Comparison of ENCODE assay signal across 35 cellular contexts in the genomic region with DNA sequence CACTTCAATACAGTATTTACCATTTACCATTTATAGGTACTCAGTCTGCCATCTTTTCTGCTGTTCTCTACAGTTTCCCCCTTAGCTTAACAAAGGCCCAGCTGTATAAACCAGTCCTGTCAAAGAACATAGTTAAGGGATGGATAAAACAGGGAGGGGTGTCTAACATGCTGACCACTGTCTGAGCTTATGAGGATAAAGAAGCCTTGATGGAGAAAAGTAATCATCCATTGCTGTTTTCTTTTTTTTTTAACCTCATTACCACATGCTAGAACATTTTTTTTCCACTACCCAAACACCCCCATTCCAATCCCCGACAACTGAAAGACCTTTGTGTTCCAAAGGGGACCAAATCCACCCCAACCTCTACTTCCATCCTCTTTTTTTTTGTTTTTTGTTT. TPM values are rescaled to one million over a fixed set of nuclear protein-coding genes. Genes with fewer than 3 reads are reported as not detected.
"Had no signal": no experiment of that assay in that cellular context is flagged by ENCODE, and none has a peak within 500 bp of the region (broad histone marks: within the 10 kb centered on the region; RNA-seq: fewer than 3 reads in every experiment).

No MANE protein-coding gene starts in this region.

- H3K4me3 Mint-ChIP-seq: activated CD4-positive, alpha-beta memory T cell treated with anti-CD3 and anti-CD28 coated beads, Interleukin-2, amount 10 ng/mL, durations not matched to agents 7 days and 5 days; activated CD8-positive, alpha-beta memory T cell treated with anti-CD3 and anti-CD28 coated beads, Interleukin-2, amount 10 ng/mL, durations not matched to agents 7 days and 5 days; activated naive CD8-positive, alpha-beta T cell treated with anti-CD3 and anti-CD28 coated beads for 36 hours; activated T-cell treated with anti-CD3 and anti-CD28 coated beads, Interleukin-2, amount 50 U/mL, for 72 hours; activated T-helper 17 cell treated with anti-CD3 and anti-CD28 coated beads, Interleukin-2, amount 50 U/mL, for 72 hours; IgD-negative memory B cell had no signal

- H3K4me2 ChIP-seq: PC-9 had no signal

- H3K4me1 Mint-ChIP-seq: activated CD4-positive, alpha-beta memory T cell treated with anti-CD3 and anti-CD28 coated beads, Interleukin-2, amount 10 ng/mL, durations not matched to agents 7 days and 5 days; activated CD8-positive, alpha-beta memory T cell treated with anti-CD3 and anti-CD28 coated beads, Interleukin-2, amount 10 ng/mL, durations not matched to agents 7 days and 5 days; activated naive CD8-positive, alpha-beta T cell treated with anti-CD3 and anti-CD28 coated beads for 36 hours; activated T-helper 17 cell treated with anti-CD3 and anti-CD28 coated beads, Interleukin-2, amount 50 U/mL, for 72 hours had no signal

- DNase-seq: activated CD4-positive, alpha-beta memory T cell treated with anti-CD3 and anti-CD28 coated beads, Interleukin-2, amount 10 ng/mL, durations not matched to agents 7 days and 5 days; activated CD4-positive, alpha-beta T cell treated with anti-CD3 and anti-CD28 coated beads for 1 hour; activated CD4-positive, alpha-beta T cell treated with anti-CD3 and anti-CD28 coated beads for 48 hours; activated CD4-positive, CD25-positive, alpha-beta regulatory T cell; activated CD8-positive, alpha-beta memory T cell treated with anti-CD3 and anti-CD28 coated beads for 24 hours; activated CD8-positive, alpha-beta memory T cell treated with anti-CD3 and anti-CD28 coated beads, Interleukin-2, amount 10 ng/mL, durations not matched to agents 7 days and 5 days; activated CD8-positive, alpha-beta memory T cell treated with anti-CD3 and anti-CD28 coated beads, Interleukin-2, amount 50 U/mL, for 48 hours; activated effector memory CD4-positive, alpha-beta T cell treated with anti-CD3 and anti-CD28 coated beads, Interleukin-2, amount 50 U/mL, for 16 hours; activated naive CD4-positive, alpha-beta T cell; activated naive CD4-positive, alpha-beta T cell treated with anti-CD3 and anti-CD28 coated beads, Interleukin-2, amount 50 U/mL, for 16 hours; activated naive CD8-positive, alpha-beta T cell treated with anti-CD3 and anti-CD28 coated beads for 36 hours; activated T-cell treated with anti-CD3 and anti-CD28 coated beads, Interleukin-2, amount 50 U/mL, for 72 hours; amniotic stem cell; aorta; Kasumi-1; KBM-7; MG63; NCI-H1048; NCI-H1694; NCI-H1930; NCI-H2081 treated with DMSO at 0.1 percent for 48 hours; NCI-H345; NCI-H524 treated with DMSO at 0.1 percent for 48 hours; NCI-H748 treated with DMSO at 0.1 percent for 48 hours; PC-9; Right ventricle myocardium superior; T1000; WERI-Rb-1 had no signal

- ATAC-seq: activated CD8-positive, alpha-beta memory T cell treated with anti-CD3 and anti-CD28 coated beads, Interleukin-2, amount 10 ng/mL, durations not matched to agents 7 days and 5 days; activated T-cell treated with anti-CD3 and anti-CD28 coated beads, Interleukin-2, amount 50 U/mL, for 72 hours; activated T-helper 17 cell treated with anti-CD3 and anti-CD28 coated beads, Interleukin-2, amount 50 U/mL, for 72 hours had no signal

- H3K9me3 ChIP-seq: MG63 had no signal

- H3K4me3 ChIP-seq: breast epithelium, MG63, PC-9, SK-N-MC had no signal

- H3K36me3 Mint-ChIP-seq: activated CD8-positive, alpha-beta memory T cell treated with anti-CD3 and anti-CD28 coated beads, Interleukin-2, amount 10 ng/mL, durations not matched to agents 7 days and 5 days; activated naive CD8-positive, alpha-beta T cell treated with anti-CD3 and anti-CD28 coated beads for 36 hours had no signal

- H3K36me3 ChIP-seq: breast epithelium, MG63, WERI-Rb-1 had no signal

- H3K27me3 Mint-ChIP-seq: activated CD4-positive, alpha-beta memory T cell treated with anti-CD3 and anti-CD28 coated beads, Interleukin-2, amount 10 ng/mL, durations not matched to agents 7 days and 5 days; activated CD8-positive, alpha-beta memory T cell treated with anti-CD3 and anti-CD28 coated beads, Interleukin-2, amount 10 ng/mL, durations not matched to agents 7 days and 5 days; activated naive CD8-positive, alpha-beta T cell treated with anti-CD3 and anti-CD28 coated beads for 36 hours; activated T-helper 17 cell treated with anti-CD3 and anti-CD28 coated beads, Interleukin-2, amount 50 U/mL, for 72 hours; IgD-negative memory B cell had no signal

- H2AFZ ChIP-seq: PC-9 had no signal

- H3K27ac ChIP-seq: breast epithelium, PC-9, SK-N-MC, WERI-Rb-1 had no signal

- H3K27me3 ChIP-seq: breast epithelium, MG63 had no signal

- FAIRE-seq: RCC 7860 had no signal

- H3K4me1 ChIP-seq: breast epithelium had no signal

- H3K27ac Mint-ChIP-seq: activated CD4-positive, alpha-beta memory T cell treated with anti-CD3 and anti-CD28 coated beads, Interleukin-2, amount 10 ng/mL, durations not matched to agents 7 days and 5 days; activated CD8-positive, alpha-beta memory T cell treated with anti-CD3 and anti-CD28 coated beads, Interleukin-2, amount 10 ng/mL, durations not matched to agents 7 days and 5 days; activated naive CD8-positive, alpha-beta T cell treated with anti-CD3 and anti-CD28 coated beads for 36 hours; activated T-cell treated with anti-CD3 and anti-CD28 coated beads, Interleukin-2, amount 50 U/mL, for 72 hours; activated T-helper 17 cell treated with anti-CD3 and anti-CD28 coated beads, Interleukin-2, amount 50 U/mL, for 72 hours; IgD-negative memory B cell had no signal

RNA-seq across cellular contexts. Expression of a gene that starts 39.9 kb away (rescaled TPM):
- total RNA-seq: activated naive CD8-positive, alpha-beta T cell treated with anti-CD3 and anti-CD28 coated beads for 36 hours; NCI-H460; PC-9; T-helper 2 cell treated with Interferon-gamma antibody and Interleukin-4, amounts not matched to agents 100 ng/mL and 5 ng/mL, for 36 hours had no signal
